25 cellular contexts compared by ENCODE assay signal in genomic region chr21:44582055-44582454, GRCh38. TPM values are rescaled to one million over a fixed set of nuclear protein-coding genes. Genes with fewer than 3 reads are reported as not detected.
"Had no signal": no experiment of that assay in that cellular context is flagged by ENCODE, and none has a peak within 500 bp of the region (broad histone marks: within the 10 kb centered on the region; RNA-seq: fewer than 3 reads in every experiment).

No MANE protein-coding gene starts in this region.

- H3K27me3 ChIP-seq: brain microvascular endothelial cell had no signal

- ATAC-seq: activated T-cell treated with anti-CD3 and anti-CD28 coated beads, Interleukin-2, amount 50 U/mL, for 72 hours; gastrocnemius medialis; heart left ventricle; lower lobe of right lung; psoas muscle; stimulated activated naive CD8-positive, alpha-beta T cell treated with anti-CD3 and anti-CD28 coated beads, Interleukin-15, amount 100 ng/mL, for 72 hours; WTC11 had no signal

- H3K9me3 Mint-ChIP-seq: type B pancreatic cell had no signal

- DNase-seq: activated CD4-positive, alpha-beta memory T cell treated with anti-CD3 and anti-CD28 coated beads, Interleukin-2, amount 10 ng/mL, durations not matched to agents 7 days and 5 days; activated CD4-positive, alpha-beta T cell treated with anti-CD3 and anti-CD28 coated beads for 4 hours; activated CD8-positive, alpha-beta memory T cell treated with anti-CD3 and anti-CD28 coated beads, Interleukin-2, amount 50 U/mL, for 48 hours; activated naive CD4-positive, alpha-beta T cell; activated naive CD8-positive, alpha-beta T cell treated with anti-CD3 and anti-CD28 coated beads, Interleukin-2, amount 10 ng/mL, durations not matched to agents 7 days and 5 days; activated T-cell treated with anti-CD3 and anti-CD28 coated beads, Interleukin-2, amount 50 U/mL, for 72 hours; brain microvascular endothelial cell; cortex of kidney; endodermal cell; gastrocnemius medialis; heart left ventricle; immature natural killer cell; lower lobe of right lung; psoas muscle; sigmoid colon; stimulated activated CD4-positive, alpha-beta T cell treated with anti-CD3 and anti-CD28 coated beads, Interleukin-1b, Interleukin-23, amount 100 ng/mL, for 48 hours; stimulated activated naive CD8-positive, alpha-beta T cell treated with anti-CD3 and anti-CD28 coated beads, Interleukin-15, amount 100 ng/mL, for 72 hours had no signal

- H3K36me3 ChIP-seq: brain microvascular endothelial cell, gastrocnemius medialis, heart left ventricle, lower lobe of right lung, sigmoid colon had no signal

- H3K27ac Mint-ChIP-seq: activated CD4-positive, alpha-beta memory T cell treated with anti-CD3 and anti-CD28 coated beads, Interleukin-2, amount 10 ng/mL, durations not matched to agents 7 days and 5 days; activated naive CD8-positive, alpha-beta T cell treated with anti-CD3 and anti-CD28 coated beads, Interleukin-2, amount 10 ng/mL, durations not matched to agents 7 days and 5 days; activated T-cell treated with anti-CD3 and anti-CD28 coated beads, Interleukin-2, amount 50 U/mL, for 72 hours; endodermal cell; immature natural killer cell; nephron; type B pancreatic cell; WTC11 had no signal

- H3K27ac ChIP-seq: brain microvascular endothelial cell, gastrocnemius medialis, heart left ventricle, lower lobe of right lung, psoas muscle, sigmoid colon had no signal

- H3K27me3 Mint-ChIP-seq: stimulated activated naive CD8-positive, alpha-beta T cell treated with anti-CD3 and anti-CD28 coated beads, Interleukin-15, amount 100 ng/mL, for 72 hours had no signal

- H3K36me3 Mint-ChIP-seq: type B pancreatic cell had no signal

- H3K4me1 Mint-ChIP-seq: activated naive CD8-positive, alpha-beta T cell treated with anti-CD3 and anti-CD28 coated beads, Interleukin-2, amount 10 ng/mL, durations not matched to agents 7 days and 5 days; immature natural killer cell; nephron had no signal

- H3K4me1 ChIP-seq: gastrocnemius medialis, heart left ventricle, lower lobe of right lung, psoas muscle, sigmoid colon had no signal

- H3K4me3 ChIP-seq: heart left ventricle, lower lobe of right lung, psoas muscle, sigmoid colon had no signal

- H3K4me3 Mint-ChIP-seq: activated CD4-positive, alpha-beta memory T cell treated with anti-CD3 and anti-CD28 coated beads, Interleukin-2, amount 10 ng/mL, durations not matched to agents 7 days and 5 days; activated naive CD8-positive, alpha-beta T cell treated with anti-CD3 and anti-CD28 coated beads, Interleukin-2, amount 10 ng/mL, durations not matched to agents 7 days and 5 days; activated T-cell treated with anti-CD3 and anti-CD28 coated beads, Interleukin-2, amount 50 U/mL, for 72 hours; central memory CD8-positive, alpha-beta T cell; endodermal cell; immature natural killer cell; nephron; stimulated activated naive CD8-positive, alpha-beta T cell treated with anti-CD3 and anti-CD28 coated beads, Interleukin-15, amount 100 ng/mL, for 72 hours; type B pancreatic cell; WTC11 had no signal

RNA-seq across cellular contexts. Expression of gene KRTAP10-5, which starts 1.7 kb away (rescaled TPM):
- total RNA-seq: activated CD4-positive, alpha-beta memory T cell treated with anti-CD3 and anti-CD28 coated beads, Interleukin-2, amount 10 ng/mL, durations not matched to agents 7 days and 5 days; activated naive CD8-positive, alpha-beta T cell treated with anti-CD3 and anti-CD28 coated beads, Interleukin-2, amount 10 ng/mL, durations not matched to agents 7 days and 5 days; activated T-cell treated with anti-CD3 and anti-CD28 coated beads, Interleukin-2, amount 50 U/mL, for 72 hours; endodermal cell; epithelial cell of proximal tubule; gastrocnemius medialis; heart left ventricle; lower lobe of right lung; omental fat pad; psoas muscle; sigmoid colon; T-helper 2 cell treated with Interferon-gamma antibody and Interleukin-4, amounts not matched to agents 100 ng/mL and 5 ng/mL, for 36 hours; temporal lobe; WTC11 had no signal

RNA-seq across cellular contexts. Expression of gene KRTAP10-4, which starts 8.5 kb away (rescaled TPM):
- total RNA-seq: activated CD4-positive, alpha-beta memory T cell treated with anti-CD3 and anti-CD28 coated beads, Interleukin-2, amount 10 ng/mL, durations not matched to agents 7 days and 5 days; activated naive CD8-positive, alpha-beta T cell treated with anti-CD3 and anti-CD28 coated beads, Interleukin-2, amount 10 ng/mL, durations not matched to agents 7 days and 5 days; activated T-cell treated with anti-CD3 and anti-CD28 coated beads, Interleukin-2, amount 50 U/mL, for 72 hours; endodermal cell; epithelial cell of proximal tubule; gastrocnemius medialis; heart left ventricle; lower lobe of right lung; omental fat pad; psoas muscle; sigmoid colon; T-helper 2 cell treated with Interferon-gamma antibody and Interleukin-4, amounts not matched to agents 100 ng/mL and 5 ng/mL, for 36 hours; temporal lobe; WTC11 had no signal

RNA-seq across cellular contexts. Expression of gene KRTAP10-6, which starts 10.2 kb away (rescaled TPM):
- total RNA-seq: activated CD4-positive, alpha-beta memory T cell treated with anti-CD3 and anti-CD28 coated beads, Interleukin-2, amount 10 ng/mL, durations not matched to agents 7 days and 5 days; activated naive CD8-positive, alpha-beta T cell treated with anti-CD3 and anti-CD28 coated beads, Interleukin-2, amount 10 ng/mL, durations not matched to agents 7 days and 5 days; activated T-cell treated with anti-CD3 and anti-CD28 coated beads, Interleukin-2, amount 50 U/mL, for 72 hours; endodermal cell; epithelial cell of proximal tubule; gastrocnemius medialis; heart left ventricle; lower lobe of right lung; omental fat pad; psoas muscle; sigmoid colon; T-helper 2 cell treated with Interferon-gamma antibody and Interleukin-4, amounts not matched to agents 100 ng/mL and 5 ng/mL, for 36 hours; temporal lobe had no signal

RNA-seq across cellular contexts. Expression of gene KRTAP10-7, which starts 18.3 kb away (rescaled TPM):
- total RNA-seq: activated CD4-positive, alpha-beta memory T cell treated with anti-CD3 and anti-CD28 coated beads, Interleukin-2, amount 10 ng/mL, durations not matched to agents 7 days and 5 days; activated naive CD8-positive, alpha-beta T cell treated with anti-CD3 and anti-CD28 coated beads, Interleukin-2, amount 10 ng/mL, durations not matched to agents 7 days and 5 days; activated T-cell treated with anti-CD3 and anti-CD28 coated beads, Interleukin-2, amount 50 U/mL, for 72 hours; endodermal cell; epithelial cell of proximal tubule; gastrocnemius medialis; heart left ventricle; lower lobe of right lung; omental fat pad; psoas muscle; sigmoid colon; T-helper 2 cell treated with Interferon-gamma antibody and Interleukin-4, amounts not matched to agents 100 ng/mL and 5 ng/mL, for 36 hours; temporal lobe; WTC11 had no signal

RNA-seq across cellular contexts. Expression of gene KRTAP10-3, which starts 23.5 kb away (rescaled TPM):
- total RNA-seq: activated CD4-positive, alpha-beta memory T cell treated with anti-CD3 and anti-CD28 coated beads, Interleukin-2, amount 10 ng/mL, durations not matched to agents 7 days and 5 days; activated naive CD8-positive, alpha-beta T cell treated with anti-CD3 and anti-CD28 coated beads, Interleukin-2, amount 10 ng/mL, durations not matched to agents 7 days and 5 days; activated T-cell treated with anti-CD3 and anti-CD28 coated beads, Interleukin-2, amount 50 U/mL, for 72 hours; endodermal cell; epithelial cell of proximal tubule; gastrocnemius medialis; heart left ventricle; lower lobe of right lung; omental fat pad; psoas muscle; T-helper 2 cell treated with Interferon-gamma antibody and Interleukin-4, amounts not matched to agents 100 ng/mL and 5 ng/mL, for 36 hours; temporal lobe; WTC11 had no signal
